Comparison of ENCODE assay signal across 2 cellular contexts in the genomic region with DNA sequence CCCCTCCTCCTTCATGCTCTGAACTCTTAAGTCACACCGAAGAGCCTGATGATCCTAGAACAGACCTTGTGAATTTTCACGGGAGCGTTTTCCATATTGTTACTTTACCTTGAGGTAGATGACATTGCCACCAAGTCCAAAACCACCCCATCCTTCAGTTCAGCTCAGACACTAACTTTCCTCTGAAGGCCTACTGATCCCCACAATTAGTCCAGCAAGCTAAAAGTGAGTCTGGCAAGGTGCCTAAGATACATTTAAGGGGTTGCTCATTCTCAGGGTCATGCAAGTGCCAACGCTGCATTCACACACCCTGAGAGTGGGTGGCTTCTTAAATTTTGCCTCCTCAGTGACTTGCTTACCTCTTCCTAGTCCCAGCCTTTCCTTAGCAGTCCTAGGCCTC.
A peak's percentile ranks its signal among the peaks of the same experiment; 100 is the strongest.
TF ChIP-seq lines count a peak whose summit lies in the region.

No MANE protein-coding gene starts in this region.

TF ChIP-seq in SK-N-SH, 30 proteins besides CTCF, POLR2A, EP300 and RAD21:
- TF ChIP-seq RFX5 (IDR thresholded peaks at IDR 0.05; ENCODE audit: low read length), result no peak
- TF ChIP-seq, protein P1, sequence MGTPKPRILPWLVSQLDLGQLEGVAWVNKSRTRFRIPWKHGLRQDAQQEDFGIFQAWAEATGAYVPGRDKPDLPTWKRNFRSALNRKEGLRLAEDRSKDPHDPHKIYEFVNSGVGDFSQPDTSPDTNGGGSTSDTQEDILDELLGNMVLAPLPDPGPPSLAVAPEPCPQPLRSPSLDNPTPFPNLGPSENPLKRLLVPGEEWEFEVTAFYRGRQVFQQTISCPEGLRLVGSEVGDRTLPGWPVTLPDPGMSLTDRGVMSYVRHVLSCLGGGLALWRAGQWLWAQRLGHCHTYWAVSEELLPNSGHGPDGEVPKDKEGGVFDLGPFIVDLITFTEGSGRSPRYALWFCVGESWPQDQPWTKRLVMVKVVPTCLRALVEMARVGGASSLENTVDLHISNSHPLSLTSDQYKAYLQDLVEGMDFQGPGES (IDR thresholded peaks at IDR 0.05; ENCODE audit: low read depth, low read length), result no peak
- TF ChIP-seq POLR2AphosphoS5 (IDR thresholded peaks at IDR 0.05; ENCODE audit: low read depth, low read length), result peak; percentile 17
- TF ChIP-seq, protein P2, sequence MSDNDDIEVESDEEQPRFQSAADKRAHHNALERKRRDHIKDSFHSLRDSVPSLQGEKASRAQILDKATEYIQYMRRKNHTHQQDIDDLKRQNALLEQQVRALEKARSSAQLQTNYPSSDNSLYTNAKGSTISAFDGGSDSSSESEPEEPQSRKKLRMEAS (IDR thresholded peaks at IDR 0.05; ENCODE audit: low read depth), result no peak
- no peak for TF ChIP-seq FOSL2 (IDR thresholded peaks at IDR 0.05; ENCODE audit: borderline replicate concordance, low read depth)

TF ChIP-seq in H1, 55 proteins besides CTCF, POLR2A, EP300 and RAD21:
- TF ChIP-seq BCL11A (IDR thresholded peaks at IDR 0.05; ENCODE audit: low read depth in 2 of 2, low read length in 2 of 2), result no peak
- TF ChIP-seq RXRA (IDR thresholded peaks at IDR 0.05; ENCODE audit: insufficient read depth, low read depth, low read length), result no peak
- TF ChIP-seq RBBP5 (IDR thresholded peaks at IDR 0.05; ENCODE audit: borderline replicate concordance, low read depth, low read length), result no peak
- TF ChIP-seq BACH1 (IDR thresholded peaks at IDR 0.05; ENCODE audit: low read length), result no peak
- no peak for TF ChIP-seq KDM4A (IDR thresholded peaks at IDR 0.05; ENCODE audit: low read depth, low read length, severe bottlenecking)
- no peak for TF ChIP-seq SIRT6 (IDR thresholded peaks at IDR 0.05; ENCODE audit: low read length)
- TF ChIP-seq NRF1 (IDR thresholded peaks at IDR 0.05; ENCODE audit: low read depth, low read length), result no peak
- TF ChIP-seq TAF7 (optimal IDR thresholded peaks at IDR 0.05; ENCODE audit: borderline replicate concordance, low read depth, low read length), result no peak
- TF ChIP-seq SUZ12 (IDR thresholded peaks at IDR 0.05; ENCODE audit: low read length), result no peak
- TF ChIP-seq, protein P3, sequence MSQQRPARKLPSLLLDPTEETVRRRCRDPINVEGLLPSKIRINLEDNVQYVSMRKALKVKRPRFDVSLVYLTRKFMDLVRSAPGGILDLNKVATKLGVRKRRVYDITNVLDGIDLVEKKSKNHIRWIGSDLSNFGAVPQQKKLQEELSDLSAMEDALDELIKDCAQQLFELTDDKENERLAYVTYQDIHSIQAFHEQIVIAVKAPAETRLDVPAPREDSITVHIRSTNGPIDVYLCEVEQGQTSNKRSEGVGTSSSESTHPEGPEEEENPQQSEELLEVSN (IDR thresholded peaks at IDR 0.05), result no peak
- TF ChIP-seq TEAD4 (IDR thresholded peaks at IDR 0.05; ENCODE audit: low read depth, low read length), result no peak
- no peak for TF ChIP-seq KDM1A (IDR thresholded peaks at IDR 0.05; ENCODE audit: borderline replicate concordance, low read length)
- TF ChIP-seq SP4 (IDR thresholded peaks at IDR 0.05; ENCODE audit: low read length), result no peak
- TF ChIP-seq, protein P4, sequence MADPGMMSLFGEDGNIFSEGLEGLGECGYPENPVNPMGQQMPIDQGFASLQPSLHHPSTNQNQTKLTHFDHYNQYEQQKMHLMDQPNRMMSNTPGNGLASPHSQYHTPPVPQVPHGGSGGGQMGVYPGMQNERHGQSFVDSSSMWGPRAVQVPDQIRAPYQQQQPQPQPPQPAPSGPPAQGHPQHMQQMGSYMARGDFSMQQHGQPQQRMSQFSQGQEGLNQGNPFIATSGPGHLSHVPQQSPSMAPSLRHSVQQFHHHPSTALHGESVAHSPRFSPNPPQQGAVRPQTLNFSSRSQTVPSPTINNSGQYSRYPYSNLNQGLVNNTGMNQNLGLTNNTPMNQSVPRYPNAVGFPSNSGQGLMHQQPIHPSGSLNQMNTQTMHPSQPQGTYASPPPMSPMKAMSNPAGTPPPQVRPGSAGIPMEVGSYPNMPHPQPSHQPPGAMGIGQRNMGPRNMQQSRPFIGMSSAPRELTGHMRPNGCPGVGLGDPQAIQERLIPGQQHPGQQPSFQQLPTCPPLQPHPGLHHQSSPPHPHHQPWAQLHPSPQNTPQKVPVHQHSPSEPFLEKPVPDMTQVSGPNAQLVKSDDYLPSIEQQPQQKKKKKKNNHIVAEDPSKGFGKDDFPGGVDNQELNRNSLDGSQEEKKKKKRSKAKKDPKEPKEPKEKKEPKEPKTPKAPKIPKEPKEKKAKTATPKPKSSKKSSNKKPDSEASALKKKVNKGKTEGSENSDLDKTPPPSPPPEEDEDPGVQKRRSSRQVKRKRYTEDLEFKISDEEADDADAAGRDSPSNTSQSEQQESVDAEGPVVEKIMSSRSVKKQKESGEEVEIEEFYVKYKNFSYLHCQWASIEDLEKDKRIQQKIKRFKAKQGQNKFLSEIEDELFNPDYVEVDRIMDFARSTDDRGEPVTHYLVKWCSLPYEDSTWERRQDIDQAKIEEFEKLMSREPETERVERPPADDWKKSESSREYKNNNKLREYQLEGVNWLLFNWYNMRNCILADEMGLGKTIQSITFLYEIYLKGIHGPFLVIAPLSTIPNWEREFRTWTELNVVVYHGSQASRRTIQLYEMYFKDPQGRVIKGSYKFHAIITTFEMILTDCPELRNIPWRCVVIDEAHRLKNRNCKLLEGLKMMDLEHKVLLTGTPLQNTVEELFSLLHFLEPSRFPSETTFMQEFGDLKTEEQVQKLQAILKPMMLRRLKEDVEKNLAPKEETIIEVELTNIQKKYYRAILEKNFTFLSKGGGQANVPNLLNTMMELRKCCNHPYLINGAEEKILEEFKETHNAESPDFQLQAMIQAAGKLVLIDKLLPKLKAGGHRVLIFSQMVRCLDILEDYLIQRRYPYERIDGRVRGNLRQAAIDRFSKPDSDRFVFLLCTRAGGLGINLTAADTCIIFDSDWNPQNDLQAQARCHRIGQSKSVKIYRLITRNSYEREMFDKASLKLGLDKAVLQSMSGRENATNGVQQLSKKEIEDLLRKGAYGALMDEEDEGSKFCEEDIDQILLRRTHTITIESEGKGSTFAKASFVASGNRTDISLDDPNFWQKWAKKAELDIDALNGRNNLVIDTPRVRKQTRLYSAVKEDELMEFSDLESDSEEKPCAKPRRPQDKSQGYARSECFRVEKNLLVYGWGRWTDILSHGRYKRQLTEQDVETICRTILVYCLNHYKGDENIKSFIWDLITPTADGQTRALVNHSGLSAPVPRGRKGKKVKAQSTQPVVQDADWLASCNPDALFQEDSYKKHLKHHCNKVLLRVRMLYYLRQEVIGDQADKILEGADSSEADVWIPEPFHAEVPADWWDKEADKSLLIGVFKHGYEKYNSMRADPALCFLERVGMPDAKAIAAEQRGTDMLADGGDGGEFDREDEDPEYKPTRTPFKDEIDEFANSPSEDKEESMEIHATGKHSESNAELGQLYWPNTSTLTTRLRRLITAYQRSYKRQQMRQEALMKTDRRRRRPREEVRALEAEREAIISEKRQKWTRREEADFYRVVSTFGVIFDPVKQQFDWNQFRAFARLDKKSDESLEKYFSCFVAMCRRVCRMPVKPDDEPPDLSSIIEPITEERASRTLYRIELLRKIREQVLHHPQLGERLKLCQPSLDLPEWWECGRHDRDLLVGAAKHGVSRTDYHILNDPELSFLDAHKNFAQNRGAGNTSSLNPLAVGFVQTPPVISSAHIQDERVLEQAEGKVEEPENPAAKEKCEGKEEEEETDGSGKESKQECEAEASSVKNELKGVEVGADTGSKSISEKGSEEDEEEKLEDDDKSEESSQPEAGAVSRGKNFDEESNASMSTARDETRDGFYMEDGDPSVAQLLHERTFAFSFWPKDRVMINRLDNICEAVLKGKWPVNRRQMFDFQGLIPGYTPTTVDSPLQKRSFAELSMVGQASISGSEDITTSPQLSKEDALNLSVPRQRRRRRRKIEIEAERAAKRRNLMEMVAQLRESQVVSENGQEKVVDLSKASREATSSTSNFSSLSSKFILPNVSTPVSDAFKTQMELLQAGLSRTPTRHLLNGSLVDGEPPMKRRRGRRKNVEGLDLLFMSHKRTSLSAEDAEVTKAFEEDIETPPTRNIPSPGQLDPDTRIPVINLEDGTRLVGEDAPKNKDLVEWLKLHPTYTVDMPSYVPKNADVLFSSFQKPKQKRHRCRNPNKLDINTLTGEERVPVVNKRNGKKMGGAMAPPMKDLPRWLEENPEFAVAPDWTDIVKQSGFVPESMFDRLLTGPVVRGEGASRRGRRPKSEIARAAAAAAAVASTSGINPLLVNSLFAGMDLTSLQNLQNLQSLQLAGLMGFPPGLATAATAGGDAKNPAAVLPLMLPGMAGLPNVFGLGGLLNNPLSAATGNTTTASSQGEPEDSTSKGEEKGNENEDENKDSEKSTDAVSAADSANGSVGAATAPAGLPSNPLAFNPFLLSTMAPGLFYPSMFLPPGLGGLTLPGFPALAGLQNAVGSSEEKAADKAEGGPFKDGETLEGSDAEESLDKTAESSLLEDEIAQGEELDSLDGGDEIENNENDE (IDR thresholded peaks at IDR 0.05; ENCODE audit: insufficient replicate concordance, low read length), result no peak
- no peak for TF ChIP-seq GTF2F1 (IDR thresholded peaks at IDR 0.05; ENCODE audit: borderline replicate concordance, low read depth, low read length)
- no peak for TF ChIP-seq YY1 (IDR thresholded peaks at IDR 0.05; ENCODE audit: low read depth, low read length)
- TF ChIP-seq CBX5 (IDR thresholded peaks at IDR 0.05; ENCODE audit: low read depth, low read length), result no peak
- TF ChIP-seq, protein P5, sequence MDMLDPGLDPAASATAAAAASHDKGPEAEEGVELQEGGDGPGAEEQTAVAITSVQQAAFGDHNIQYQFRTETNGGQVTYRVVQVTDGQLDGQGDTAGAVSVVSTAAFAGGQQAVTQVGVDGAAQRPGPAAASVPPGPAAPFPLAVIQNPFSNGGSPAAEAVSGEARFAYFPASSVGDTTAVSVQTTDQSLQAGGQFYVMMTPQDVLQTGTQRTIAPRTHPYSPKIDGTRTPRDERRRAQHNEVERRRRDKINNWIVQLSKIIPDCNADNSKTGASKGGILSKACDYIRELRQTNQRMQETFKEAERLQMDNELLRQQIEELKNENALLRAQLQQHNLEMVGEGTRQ (IDR thresholded peaks at IDR 0.05; ENCODE audit: low read length), result no peak
- no peak for TF ChIP-seq NANOG (IDR thresholded peaks at IDR 0.05; ENCODE audit: insufficient read depth, low read depth, low read length, poor library complexity, severe bottlenecking)
- no peak for TF ChIP-seq RFX5 (IDR thresholded peaks at IDR 0.05; ENCODE audit: borderline replicate concordance, low read depth, low read length)
